ENCODE assay signal across 1 cellular context in genomic region chr20:23606652-23607049, GRCh38.
A peak's percentile ranks its signal among the peaks of the same experiment; 100 is the strongest.
TF ChIP-seq lines count a peak whose summit lies in the region.

No MANE protein-coding gene starts in this region.

TF ChIP-seq in HepG2, 621 proteins besides CTCF, POLR2A, EP300 and RAD21 (continued from another document):
- TF ChIP-seq TIGD3 (CRISPR knock-in tag; IDR thresholded peaks at IDR 0.05; ENCODE audit: borderline replicate concordance) = no peak
- TF ChIP-seq ZNF704 (CRISPR knock-in tag; IDR thresholded peaks at IDR 0.05; ENCODE audit: borderline replicate concordance) = peak; percentile 53; the same call in 1 of the 2 replicates
- TF ChIP-seq ZNF136 (CRISPR knock-in tag; IDR thresholded peaks at IDR 0.05; ENCODE audit: low read depth) = no peak
- TF ChIP-seq MYPOP (CRISPR knock-in tag; IDR thresholded peaks at IDR 0.05) = no peak
- no peak for TF ChIP-seq DRAP1 (CRISPR knock-in tag; IDR thresholded peaks at IDR 0.05)
- no peak for TF ChIP-seq ZNF431 (CRISPR knock-in tag; IDR thresholded peaks at IDR 0.05; ENCODE audit: borderline replicate concordance, low read depth)
- no peak for TF ChIP-seq HMG20A (CRISPR knock-in tag; IDR thresholded peaks at IDR 0.05; ENCODE audit: borderline replicate concordance)
- TF ChIP-seq NKX3-1 (CRISPR knock-in tag; IDR thresholded peaks at IDR 0.05) = no peak
- TF ChIP-seq E2F1 (CRISPR knock-in tag; IDR thresholded peaks at IDR 0.05) = no peak
- TF ChIP-seq KDM6A (CRISPR knock-in tag; IDR thresholded peaks at IDR 0.05; ENCODE audit: low read depth) = no peak
- TF ChIP-seq THAP9 (CRISPR knock-in tag; IDR thresholded peaks at IDR 0.05; ENCODE audit: borderline replicate concordance) = 0 out of 2 replicates have a peak, but pooled peaks have one; percentile 28
- no peak for TF ChIP-seq ZBTB2 (CRISPR knock-in tag; IDR thresholded peaks at IDR 0.05; ENCODE audit: low read depth)
- TF ChIP-seq ZNF850 (CRISPR knock-in tag; conservative IDR thresholded peaks at IDR 0.05) = no peak
- TF ChIP-seq JUND (CRISPR knock-in tag; IDR thresholded peaks at IDR 0.05) = no peak
- TF ChIP-seq ZNF766 (CRISPR knock-in tag; IDR thresholded peaks at IDR 0.05; ENCODE audit: borderline replicate concordance) = no peak
- no peak for TF ChIP-seq ZNF446 (CRISPR knock-in tag; IDR thresholded peaks at IDR 0.05)
- TF ChIP-seq SRSF1 (optimal IDR thresholded peaks at IDR 0.05; ENCODE audit: low read depth, low read length) = no peak
- no peak for TF ChIP-seq CHCHD3 (CRISPR knock-in tag; IDR thresholded peaks at IDR 0.05)
- no peak; the same call in 1 of the 2 replicates for TF ChIP-seq FOXK1 (CRISPR knock-in tag; IDR thresholded peaks at IDR 0.05; ENCODE audit: borderline replicate concordance, low read depth)
- TF ChIP-seq ZNF768 (CRISPR knock-in tag; IDR thresholded peaks at IDR 0.05) = no peak; the same call in 1 of the 2 replicates
- no peak for TF ChIP-seq ZNF740 (CRISPR knock-in tag; IDR thresholded peaks at IDR 0.05)
- TF ChIP-seq ZIK1 (CRISPR knock-in tag; IDR thresholded peaks at IDR 0.05; ENCODE audit: borderline replicate concordance, low read depth) = no peak
- no peak for TF ChIP-seq E2F2 (CRISPR knock-in tag; IDR thresholded peaks at IDR 0.05; ENCODE audit: borderline replicate concordance)
- TF ChIP-seq SCMH1 (CRISPR knock-in tag; IDR thresholded peaks at IDR 0.05; ENCODE audit: borderline replicate concordance) = no peak
- TF ChIP-seq FOXJ3 (CRISPR knock-in tag; IDR thresholded peaks at IDR 0.05; ENCODE audit: borderline replicate concordance) = no peak
- no peak for TF ChIP-seq TRIM24 (CRISPR knock-in tag; IDR thresholded peaks at IDR 0.05)
- TF ChIP-seq ZNF543 (CRISPR knock-in tag; IDR thresholded peaks at IDR 0.05) = no peak
- TF ChIP-seq ZNF12 (CRISPR knock-in tag; IDR thresholded peaks at IDR 0.05) = no peak
- TF ChIP-seq IRF9 (CRISPR knock-in tag; IDR thresholded peaks at IDR 0.05; ENCODE audit: borderline replicate concordance) = no peak
